In the genomic region with DNA sequence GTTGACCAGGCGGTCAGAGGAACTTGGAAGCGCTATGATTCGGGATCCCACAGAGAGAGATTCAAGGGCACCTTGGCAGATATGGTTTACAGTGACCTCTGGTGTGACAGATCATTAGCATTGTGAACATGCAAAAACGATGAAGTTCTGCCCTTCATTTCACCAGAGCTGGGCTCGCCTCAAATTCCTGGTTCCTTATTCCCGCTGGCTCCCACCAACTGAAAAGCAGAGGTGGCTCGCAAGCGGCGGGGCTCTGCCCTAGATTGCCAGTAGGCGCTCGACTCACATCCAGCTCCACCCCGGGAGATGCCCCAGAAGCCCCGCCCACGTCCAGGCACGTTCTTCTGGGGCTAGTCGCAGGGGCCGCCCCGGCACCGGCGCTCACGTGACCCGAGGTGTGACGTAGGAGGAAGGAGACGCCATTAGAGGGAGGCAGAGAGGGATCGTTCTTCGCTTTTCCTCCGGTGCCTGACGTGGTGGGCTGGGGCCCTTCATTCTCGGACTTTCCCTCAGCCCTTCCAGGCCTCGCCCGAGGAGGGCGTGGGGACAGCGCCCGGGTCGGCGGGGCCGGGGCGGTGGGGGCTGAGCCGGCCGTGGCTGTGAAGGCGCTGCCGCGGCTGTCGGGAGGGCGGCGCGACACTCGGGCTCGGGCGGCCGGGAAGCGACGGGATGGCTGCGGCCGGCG, we compare ENCODE assay signal across 8 cellular contexts. TPM values are rescaled to one million over a fixed set of nuclear protein-coding genes. Genes with fewer than 3 reads are reported as not detected.
DNase-seq lines count a peak whose midpoint lies in the region; TF ChIP-seq lines count a peak whose summit lies in the region.

A gene with protein sequence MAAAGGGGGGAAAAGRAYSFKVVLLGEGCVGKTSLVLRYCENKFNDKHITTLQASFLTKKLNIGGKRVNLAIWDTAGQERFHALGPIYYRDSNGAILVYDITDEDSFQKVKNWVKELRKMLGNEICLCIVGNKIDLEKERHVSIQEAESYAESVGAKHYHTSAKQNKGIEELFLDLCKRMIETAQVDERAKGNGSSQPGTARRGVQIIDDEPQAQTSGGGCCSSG (plus strand): TSS at position 403 of the 685 bp plus-strand sequence. CDS start 267 bp downstream, at position 670.

- H3K9ac ChIP-seq in neuronal stem cell (ENCODE audit: low read depth, low read length, poor library complexity) = peak within 1 kb of the TSS; percentile 94

- no peak for TF ChIP-seq CTCF in subcutaneous adipose tissue (IDR thresholded peaks at IDR 0.05; ENCODE audit: low read depth)

- H3K27ac ChIP-seq in neuronal stem cell (replicated peaks; ENCODE audit: low read length) = no peak within 1 kb of the TSS

- H3K79me1 ChIP-seq in neuronal stem cell (ENCODE audit: low read depth, low read length) = peaks cover 3% of the 10 kb centered on the region

- peak within 1 kb of the TSS; percentile 94 for H3K18ac ChIP-seq in neuronal stem cell (ENCODE audit: low read length)

- H2BK5ac ChIP-seq in neuronal stem cell (ENCODE audit: low read length) = peak within 1 kb of the TSS; percentile 60

- H4K8ac ChIP-seq in neuronal stem cell (ENCODE audit: low read depth, low read length) = no peak within 1 kb of the TSS

- peaks cover 0 to 36% of the 10 kb centered on the region in 2 donors for H3K36me3 ChIP-seq in neuronal stem cell (replicated peaks in 1 of 2; ENCODE audit: control insufficient read depth in 2 of 2, insufficient read depth in 2 of 2, low read length in 2 of 2)

- peak within 1 kb of the TSS; percentile 92 to 98 for H3K4me3 ChIP-seq in neuronal stem cell (ENCODE audit: low read length in 2 of 2)

- in situ Hi-C loops in SK-MEL-5 (cut with HindIII; ENCODE audit: low pct_unique_long_range_greater_than_20kb, low sequenced_read_pairs) = no loop called here

- CTCF ChIA-PET in HEK293T (lab: Yijun Ruan, JAX) = no interaction called here

- H3K4me1 ChIP-seq in neuronal stem cell (ENCODE audit: control insufficient read depth in 2 of 2, insufficient read depth in 1 of 2, low read depth in 1 of 2, low read length in 2 of 2) = peaks cover 4 to 6% of the 10 kb centered on the region in 2 donors

- H4K91ac ChIP-seq in neuronal stem cell (ENCODE audit: low read depth, low read length, poor library complexity) = no peak within 1 kb of the TSS

- peak within 1 kb of the TSS; percentile 56 for H2BK120ac ChIP-seq in neuronal stem cell (ENCODE audit: low read depth, low read length)

- no peak within 1 kb of the TSS for H2BK15ac ChIP-seq in neuronal stem cell (ENCODE audit: low read length)

- POLR2A ChIA-PET in HEK293T (lab: Yijun Ruan, JAX) = interaction anchor here (1.0 to 2.3 kb wide), 5 partner anchors 69 to 209 kb away, joined by 3 to 12 read pairs (median 3); partner anchors contain the start of genes THAP2, TMEM19 and ZFC3H1

- H3K4ac ChIP-seq in neuronal stem cell (ENCODE audit: low read length) = no peak within 1 kb of the TSS

- peak within 1 kb of the TSS; percentile 91 for H2AFZ ChIP-seq in neuronal stem cell (ENCODE audit: low read length)

- peak within 1 kb of the TSS; percentile 90 for H3K4me2 ChIP-seq in neuronal stem cell (ENCODE audit: insufficient read depth, low read length, poor library complexity, severe bottlenecking)

- no CpG with 5 or more reads among the region's 56 CpGs for WGBS in neuronal stem cell (ENCODE audit: extremely low coverage in 2 of 2, insufficient read length in 2 of 2, insufficient replicate concordance in 1 of 2), 2 donors

- no peak within 1 kb of the TSS for H2BK12ac ChIP-seq in neuronal stem cell (ENCODE audit: low read length)

- peak within 1 kb of the TSS; percentile 96 for H3K23ac ChIP-seq in neuronal stem cell (ENCODE audit: low read depth, low read length, poor library complexity)

- H3K9me3 ChIP-seq in neuronal stem cell (replicated peaks in 1 of 2; ENCODE audit: control insufficient read depth in 2 of 2, insufficient read depth in 1 of 2, low read depth in 1 of 2, low read length in 2 of 2) = peaks cover 0 to 32% of the 10 kb centered on the region in 2 donors

- H3K27me3 ChIP-seq in neuronal stem cell (ENCODE audit: control insufficient read depth in 3 of 3, insufficient read depth in 3 of 3, low read depth in 1 of 3, low read length in 3 of 3) = peaks cover 0 to 3% (median 0%) of the 10 kb centered on the region in 3 experiments

- DNase-seq in GM04504 (ENCODE audit: low read depth) = peak; percentile 93
- DNase-seq in HEK293T (ENCODE audit: extremely low spot score) = peak; percentile 98
- peak; percentile 97 for DNase-seq in MV-4-11 (lab: John Stamatoyannopoulos, UW)
- peak; percentile 98 for DNase-seq in SK-MEL-5 (ENCODE audit: low read depth, low spot score)
- peak; percentile 99 for DNase-seq in activated naive CD4-positive, alpha-beta T cell treated with Interleukin-2 at 50 U/mL for 16 hours
- DNase-seq in foreskin melanocyte = peak; percentile 95
- DNase-seq in neuronal stem cell (ENCODE audit: low spot score) = peak; percentile 91

- no peak within 1 kb of the TSS for H2AK5ac ChIP-seq in neuronal stem cell (ENCODE audit: low read depth, low read length)

- no peak within 1 kb of the TSS for H3K14ac ChIP-seq in neuronal stem cell (ENCODE audit: low read length)

TF ChIP-seq in HEK293T, 16 proteins besides CTCF, POLR2A, EP300 and RAD21:
- TF ChIP-seq ELF4 (IDR thresholded peaks at IDR 0.05) (no peak; the same call in 1 of the 2 replicates), NFRKB (IDR thresholded peaks at IDR 0.05) (peak; percentile 43; the same call in 1 of the 2 replicates), L3MBTL2 (conservative IDR thresholded peaks at IDR 0.05) (peak; percentile 79), HDGF (IDR thresholded peaks at IDR 0.05; ENCODE audit: borderline replicate concordance) (peak; percentile 70; the same call in 1 of the 2 replicates)

RNA-seq across cellular contexts. Expression of the gene that starts here (rescaled TPM):
- total RNA-seq in SK-MEL-5 (2014; rRNA removed; shearing (Covaris generic)) = 42.0 and 43.0 TPM in 2 replicates
- 27.8 and 36.8 TPM in 2 replicates for polyA plus RNA-seq in SK-MEL-5 (2015; cell fraction: cytosol; rRNA removed)
- polyA plus RNA-seq in SK-MEL-5 (2015; cell fraction: nucleus; rRNA removed) = 3.1 and 6.1 TPM in 2 replicates
- 34.7 TPM for polyA plus RNA-seq in neuronal stem cell (2013, experiment 1 of 2)
- polyA plus RNA-seq in neuronal stem cell (2013, experiment 2 of 2) = 36.2 TPM
- 10 to 100 TPM; 14.1 to 26.6 (median 18.0) TPM for total RNA-seq in subcutaneous adipose tissue
